1 cellular context compared by ENCODE assay signal in genomic region chr5:14173419-14174234, GRCh38.
TF ChIP-seq lines count a peak whose summit lies in the region.

No MANE protein-coding gene starts in this region.

TF ChIP-seq in GM23338, 12 proteins besides CTCF, POLR2A, EP300 and RAD21 (continued from another document):
- TF ChIP-seq ZNF462 (CRISPR knock-in tag; IDR thresholded peaks at IDR 0.05) = no peak
- TF ChIP-seq ETS1 (IDR thresholded peaks at IDR 0.05) = no peak
- no peak for TF ChIP-seq STAT1 (IDR thresholded peaks at IDR 0.05; ENCODE audit: unreplicated experiment)
- no peak for TF ChIP-seq EZH2phosphoT487 (IDR thresholded peaks at IDR 0.05; ENCODE audit: unreplicated experiment)
- no peak for TF ChIP-seq NANOG (IDR thresholded peaks at IDR 0.05; ENCODE audit: borderline replicate concordance)
- no peak for TF ChIP-seq CREB1 (CRISPR knock-in tag; IDR thresholded peaks at IDR 0.05; ENCODE audit: low read depth)
TF ChIP-seq in GM23338: peak in this region for 0.
